ENCODE assay signal across 9 cellular contexts in the genomic region with DNA sequence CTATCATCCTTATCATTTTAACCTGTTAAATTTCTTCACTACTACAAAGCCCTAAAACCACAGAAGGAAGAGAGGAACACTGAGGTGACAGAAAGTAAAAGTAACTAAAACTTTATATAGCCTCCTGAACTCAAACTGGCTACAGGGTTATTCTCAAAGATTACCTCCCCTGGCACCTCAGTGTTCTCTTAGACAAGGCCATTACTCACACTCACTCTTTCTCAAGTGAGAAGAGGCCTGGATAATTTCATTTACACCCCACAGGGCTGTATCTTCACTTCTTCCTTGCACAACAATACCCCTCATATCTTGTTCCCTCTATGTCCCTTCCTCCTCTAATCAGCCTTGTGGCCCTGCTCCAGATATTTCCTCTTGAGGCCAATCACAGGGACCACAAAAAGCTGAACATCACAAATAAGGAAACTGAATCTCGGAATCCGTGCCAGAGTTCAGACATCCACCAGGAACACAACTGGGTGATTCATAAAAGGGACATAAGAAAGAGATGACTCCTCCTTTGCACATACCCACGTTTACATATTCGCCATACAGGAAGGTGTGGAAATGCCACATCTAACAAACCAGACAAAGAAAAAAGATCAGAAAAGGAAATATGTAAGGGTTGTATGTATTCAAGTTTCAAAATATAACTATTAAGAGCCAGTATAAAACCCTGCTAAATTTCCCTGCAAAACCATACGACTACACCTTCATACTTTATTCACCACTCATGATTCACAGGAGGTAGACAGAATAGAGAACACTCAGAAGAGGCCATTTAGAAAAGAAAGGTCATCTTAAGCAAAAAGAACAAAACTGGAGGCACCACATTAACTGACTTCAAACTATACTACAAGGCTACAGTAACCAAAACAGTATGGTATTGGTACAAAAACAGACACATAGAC.
DNase-seq lines count a peak whose midpoint lies in the region; ATAC-seq and TF ChIP-seq lines count a peak whose summit lies in the region.
"Had no signal": no experiment of that assay in that cellular context is flagged by ENCODE, and none has a peak within 500 bp of the region (broad histone marks: within the 10 kb centered on the region; RNA-seq: fewer than 3 reads in every experiment).

No MANE protein-coding gene starts in this region.

- no peak for TF ChIP-seq CTCF in fibroblast of pulmonary artery (IDR thresholded peaks at IDR 0.05; ENCODE audit: low read length, missing control alignments)

- DNase-seq in activated CD4-positive, alpha-beta T cell treated with anti-CD3 and anti-CD28 coated beads for 4 hours, result peak; percentile 19 to 24
- no peak for DNase-seq in activated CD4-positive, alpha-beta T cell treated with anti-CD3 and anti-CD28 coated beads, Interleukin-2, amount 50 U/mL, for 4 hours
- DNase-seq in activated CD4-positive, alpha-beta T cell treated with anti-CD3 and anti-CD28 coated beads, Interleukin-2, amount 50 U/mL, for 48 hours, result peak; percentile 21 to 39
- peak; percentile 94 for DNase-seq in fibroblast of pulmonary artery (ENCODE audit: low read depth)
- DNase-seq in stimulated activated naive CD8-positive, alpha-beta T cell treated with anti-CD3 and anti-CD28 coated beads, Interleukin-15, Interleukin-2, amounts not matched to agents 100 U/mL and 50 U/mL, for 24 hours, result peak; percentile 17
- DNase-seq in DMS 273 (lab: John Stamatoyannopoulos, UW; ENCODE audit: unreplicated experiment), result no peak
- DNase-seq in NCI-H1436 treated with DMSO at 0.1 percent for 48 hours (lab: John Stamatoyannopoulos, UW), result no peak

- peak; percentile 73 for ATAC-seq in stimulated activated naive CD8-positive, alpha-beta T cell treated with anti-CD3 and anti-CD28 coated beads, Interleukin-15, Interleukin-2, amounts not matched to agents 100 U/mL and 50 U/mL, for 24 hours
- no peak for ATAC-seq in GM21447 (IDR thresholded peaks at IDR 0.05; ENCODE audit: unreplicated experiment)
- ATAC-seq: A549 had no signal

- no peak overlapping the region for H3K4me3 ChIP-seq in fibroblast of pulmonary artery (replicated peaks; ENCODE audit: low read depth, low read length)
- H3K4me3 ChIP-seq: A549 had no signal

Comparison
In these comparisons a context has a peak if more than half of its experiments do, and no peak if none do; other contexts are left out.
1. DNase-seq: peak in activated CD4-positive, alpha-beta T cell treated with anti-CD3 and anti-CD28 coated beads for 4 hours (2 of 2), activated CD4-positive, alpha-beta T cell treated with anti-CD3 and anti-CD28 coated beads, Interleukin-2, amount 50 U/mL, for 48 hours (2 of 2), fibroblast of pulmonary artery (single experiment) and stimulated activated naive CD8-positive, alpha-beta T cell treated with anti-CD3 and anti-CD28 coated beads, Interleukin-15, Interleukin-2, amounts not matched to agents 100 U/mL and 50 U/mL, for 24 hours (single experiment); none in activated CD4-positive, alpha-beta T cell treated with anti-CD3 and anti-CD28 coated beads, Interleukin-2, amount 50 U/mL, for 4 hours (0 of 2), DMS 273 (single experiment) and NCI-H1436 treated with DMSO at 0.1 percent for 48 hours (single experiment).